ENCODE assay signal across 1 cellular context in the genomic region with DNA sequence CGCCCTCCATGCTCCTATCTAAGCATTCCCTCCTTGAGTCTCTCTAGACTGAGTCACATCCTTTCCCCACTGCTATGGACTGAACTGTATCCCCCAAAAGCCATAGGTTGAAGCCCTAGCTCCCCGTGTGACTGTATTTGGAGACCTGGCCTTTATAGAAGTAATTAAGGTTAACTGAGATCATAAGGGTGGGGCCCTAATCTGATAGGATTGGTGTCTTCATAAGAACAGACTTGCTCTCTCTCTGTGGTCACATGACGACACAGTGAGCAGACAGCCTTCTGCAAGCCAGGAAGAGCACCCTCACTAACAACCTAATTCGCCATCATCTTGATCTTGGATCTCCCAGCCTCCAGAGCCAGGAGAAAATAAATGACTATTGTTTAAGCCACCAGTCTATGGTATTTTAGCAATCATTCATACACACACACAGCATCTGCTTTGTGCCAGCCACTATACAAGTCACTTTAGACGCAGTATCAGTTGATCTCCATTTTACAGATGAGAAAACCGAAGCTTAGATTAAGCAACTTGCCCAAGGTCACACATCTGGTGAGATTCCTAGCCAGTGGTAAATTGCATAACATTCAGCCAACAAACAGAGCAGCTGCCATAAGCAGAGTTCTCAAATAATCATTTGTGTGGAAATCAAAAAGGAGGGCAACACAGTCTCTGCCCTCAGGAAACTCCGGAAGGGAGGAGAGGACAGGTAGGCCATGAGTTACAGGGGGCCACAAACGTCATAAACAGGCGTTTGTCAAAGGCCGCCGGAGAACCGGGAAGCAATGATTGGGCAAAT.
TF ChIP-seq lines count a peak whose summit lies in the region.

No MANE protein-coding gene starts in this region.

TF ChIP-seq in HepG2, 621 proteins besides CTCF, POLR2A, EP300 and RAD21 (continued from another document and continues in another):
- TF ChIP-seq THRA (CRISPR knock-in tag; IDR thresholded peaks at IDR 0.05; ENCODE audit: borderline replicate concordance) = peak; percentile 50; the same call in 1 of the 2 replicates
- no peak for TF ChIP-seq FOXP1 (IDR thresholded peaks at IDR 0.05)
- TF ChIP-seq FOXP1 (CRISPR knock-in tag; IDR thresholded peaks at IDR 0.05) = peak; percentile 44; the same call in 1 of the 2 replicates
- no peak for TF ChIP-seq SOX6 (IDR thresholded peaks at IDR 0.05)
- peak; percentile 50; the same call in 1 of the 2 replicates for TF ChIP-seq SOX6 (CRISPR knock-in tag; IDR thresholded peaks at IDR 0.05)
- peak; percentile 53; the same call in 1 of the 2 replicates for TF ChIP-seq ZKSCAN8 (CRISPR knock-in tag; IDR thresholded peaks at IDR 0.05; ENCODE audit: borderline replicate concordance)
- peak; percentile 81 for TF ChIP-seq NCOA2 (CRISPR knock-in tag; IDR thresholded peaks at IDR 0.05)
- TF ChIP-seq ZNF768 (CRISPR knock-in tag; IDR thresholded peaks at IDR 0.05) = no peak
- no peak for TF ChIP-seq SNRNP70 (IDR thresholded peaks at IDR 0.05; ENCODE audit: low read depth, low read length)
- no peak for TF ChIP-seq ZNF773 (CRISPR knock-in tag; IDR thresholded peaks at IDR 0.05; ENCODE audit: borderline replicate concordance)
- no peak for TF ChIP-seq ZNF557 (CRISPR knock-in tag; IDR thresholded peaks at IDR 0.05)
- peak; percentile 89; the same call in 1 of the 2 replicates for TF ChIP-seq ZNF564 (CRISPR knock-in tag; IDR thresholded peaks at IDR 0.05)
- no peak for TF ChIP-seq GABPB1 (CRISPR knock-in tag; IDR thresholded peaks at IDR 0.05)
- TF ChIP-seq, protein P1, sequence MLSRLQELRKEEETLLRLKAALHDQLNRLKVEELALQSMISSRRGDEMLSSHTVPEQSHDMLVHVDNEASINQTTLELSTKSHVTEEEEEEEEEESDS (CRISPR knock-in tag; IDR thresholded peaks at IDR 0.05; ENCODE audit: borderline replicate concordance) = no peak
- TF ChIP-seq HNRNPK (IDR thresholded peaks at IDR 0.05; ENCODE audit: low read depth, low read length, poor library complexity, severe bottlenecking) = no peak
- no peak for TF ChIP-seq THAP7 (CRISPR knock-in tag; IDR thresholded peaks at IDR 0.05)
- peak; percentile 95; the same call in 1 of the 2 replicates for TF ChIP-seq ZBTB42 (CRISPR knock-in tag; IDR thresholded peaks at IDR 0.05)
- peak; percentile 65 for TF ChIP-seq RARA (CRISPR knock-in tag; IDR thresholded peaks at IDR 0.05)
- peak; percentile 50; the same call in 1 of the 2 replicates for TF ChIP-seq NFIC (IDR thresholded peaks at IDR 0.05; ENCODE audit: low read length)
- TF ChIP-seq ZNF12 (CRISPR knock-in tag; IDR thresholded peaks at IDR 0.05) = peak; percentile 67; the same call in 1 of the 2 replicates
- TF ChIP-seq SAFB2 (CRISPR knock-in tag; IDR thresholded peaks at IDR 0.05; ENCODE audit: borderline replicate concordance, low read depth) = no peak
- TF ChIP-seq XRCC5 (optimal IDR thresholded peaks at IDR 0.05; ENCODE audit: low read length) = no peak
- TF ChIP-seq, protein P2, sequence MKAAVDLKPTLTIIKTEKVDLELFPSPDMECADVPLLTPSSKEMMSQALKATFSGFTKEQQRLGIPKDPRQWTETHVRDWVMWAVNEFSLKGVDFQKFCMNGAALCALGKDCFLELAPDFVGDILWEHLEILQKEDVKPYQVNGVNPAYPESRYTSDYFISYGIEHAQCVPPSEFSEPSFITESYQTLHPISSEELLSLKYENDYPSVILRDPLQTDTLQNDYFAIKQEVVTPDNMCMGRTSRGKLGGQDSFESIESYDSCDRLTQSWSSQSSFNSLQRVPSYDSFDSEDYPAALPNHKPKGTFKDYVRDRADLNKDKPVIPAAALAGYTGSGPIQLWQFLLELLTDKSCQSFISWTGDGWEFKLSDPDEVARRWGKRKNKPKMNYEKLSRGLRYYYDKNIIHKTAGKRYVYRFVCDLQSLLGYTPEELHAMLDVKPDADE (CRISPR knock-in tag; IDR thresholded peaks at IDR 0.05) = no peak
- TF ChIP-seq HMG20B (CRISPR knock-in tag; conservative IDR thresholded peaks at IDR 0.05) = no peak
- TF ChIP-seq, protein P3, sequence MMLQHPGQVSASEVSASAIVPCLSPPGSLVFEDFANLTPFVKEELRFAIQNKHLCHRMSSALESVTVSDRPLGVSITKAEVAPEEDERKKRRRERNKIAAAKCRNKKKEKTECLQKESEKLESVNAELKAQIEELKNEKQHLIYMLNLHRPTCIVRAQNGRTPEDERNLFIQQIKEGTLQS (CRISPR knock-in tag; IDR thresholded peaks at IDR 0.05) = 0 out of 2 replicates have a peak, but pooled peaks have one; percentile 18
- 0 out of 2 replicates have a peak, but pooled peaks have one; percentile 40 for TF ChIP-seq CBFB (CRISPR knock-in tag; IDR thresholded peaks at IDR 0.05)
- TF ChIP-seq, protein P4, sequence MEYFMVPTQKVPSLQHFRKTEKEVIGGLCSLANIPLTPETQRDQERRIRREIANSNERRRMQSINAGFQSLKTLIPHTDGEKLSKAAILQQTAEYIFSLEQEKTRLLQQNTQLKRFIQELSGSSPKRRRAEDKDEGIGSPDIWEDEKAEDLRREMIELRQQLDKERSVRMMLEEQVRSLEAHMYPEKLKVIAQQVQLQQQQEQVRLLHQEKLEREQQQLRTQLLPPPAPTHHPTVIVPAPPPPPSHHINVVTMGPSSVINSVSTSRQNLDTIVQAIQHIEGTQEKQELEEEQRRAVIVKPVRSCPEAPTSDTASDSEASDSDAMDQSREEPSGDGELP (IDR thresholded peaks at IDR 0.05; ENCODE audit: borderline replicate concordance, low read depth) = peak; percentile 58; the same call in 1 of the 2 replicates
- TF ChIP-seq RXRB (CRISPR knock-in tag; IDR thresholded peaks at IDR 0.05; ENCODE audit: borderline replicate concordance) = peak; percentile 49; the same call in 1 of the 2 replicates
- TF ChIP-seq KLF9 (CRISPR knock-in tag; IDR thresholded peaks at IDR 0.05; ENCODE audit: low read depth) = no peak
- TF ChIP-seq ZNF207 (IDR thresholded peaks at IDR 0.05; ENCODE audit: borderline replicate concordance) = no peak
- peak; percentile 28; the same call in 1 of the 2 replicates for TF ChIP-seq SP5 (CRISPR knock-in tag; IDR thresholded peaks at IDR 0.05; ENCODE audit: borderline replicate concordance, low read depth)
- no peak for TF ChIP-seq MIER2 (CRISPR knock-in tag; IDR thresholded peaks at IDR 0.05)
- TF ChIP-seq ARNT2 (CRISPR knock-in tag; IDR thresholded peaks at IDR 0.05; ENCODE audit: low read depth) = no peak
- TF ChIP-seq ARNTL (CRISPR knock-in tag; IDR thresholded peaks at IDR 0.05) = peak; percentile 11; the same call in 1 of the 2 replicates
- TF ChIP-seq ARID5B (CRISPR knock-in tag; IDR thresholded peaks at IDR 0.05) = peak; percentile 82
- 0 out of 2 replicates have a peak, but pooled peaks have one; percentile 23 for TF ChIP-seq NR2C2 (CRISPR knock-in tag; IDR thresholded peaks at IDR 0.05; ENCODE audit: borderline replicate concordance)
- no peak for TF ChIP-seq PRDM4 (CRISPR knock-in tag; IDR thresholded peaks at IDR 0.05; ENCODE audit: borderline replicate concordance)
- peak; percentile 16; the same call in 1 of the 2 replicates for TF ChIP-seq ZNF430 (CRISPR knock-in tag; IDR thresholded peaks at IDR 0.05)
- no peak for TF ChIP-seq HNRNPLL (IDR thresholded peaks at IDR 0.05; ENCODE audit: low read depth, low read length, poor library complexity, severe bottlenecking)
- TF ChIP-seq ADNP (CRISPR knock-in tag; IDR thresholded peaks at IDR 0.05) = peak; percentile 62
- no peak for TF ChIP-seq ZNF274 (CRISPR knock-in tag; IDR thresholded peaks at IDR 0.05)
- no peak for TF ChIP-seq ZNF572 (CRISPR knock-in tag; IDR thresholded peaks at IDR 0.05)
- TF ChIP-seq FOXA1 (IDR thresholded peaks at IDR 0.05) = no peak
- TF ChIP-seq FOXA1 (CRISPR knock-in tag; IDR thresholded peaks at IDR 0.05) = 0 out of 2 replicates have a peak, but pooled peaks have one; percentile 6
- TF ChIP-seq PHF20 (CRISPR knock-in tag; IDR thresholded peaks at IDR 0.05) = no peak
- TF ChIP-seq GABPA (IDR thresholded peaks at IDR 0.05; ENCODE audit: low read depth, low read length) = no peak
- 0 out of 2 replicates have a peak, but pooled peaks have one; percentile 10 for TF ChIP-seq GABPA (CRISPR knock-in tag; IDR thresholded peaks at IDR 0.05; ENCODE audit: low read depth)
- TF ChIP-seq ZKSCAN5 (CRISPR knock-in tag; IDR thresholded peaks at IDR 0.05) = no peak
- no peak for TF ChIP-seq ZNF556 (CRISPR knock-in tag; IDR thresholded peaks at IDR 0.05; ENCODE audit: borderline replicate concordance)
- TF ChIP-seq, protein P5, sequence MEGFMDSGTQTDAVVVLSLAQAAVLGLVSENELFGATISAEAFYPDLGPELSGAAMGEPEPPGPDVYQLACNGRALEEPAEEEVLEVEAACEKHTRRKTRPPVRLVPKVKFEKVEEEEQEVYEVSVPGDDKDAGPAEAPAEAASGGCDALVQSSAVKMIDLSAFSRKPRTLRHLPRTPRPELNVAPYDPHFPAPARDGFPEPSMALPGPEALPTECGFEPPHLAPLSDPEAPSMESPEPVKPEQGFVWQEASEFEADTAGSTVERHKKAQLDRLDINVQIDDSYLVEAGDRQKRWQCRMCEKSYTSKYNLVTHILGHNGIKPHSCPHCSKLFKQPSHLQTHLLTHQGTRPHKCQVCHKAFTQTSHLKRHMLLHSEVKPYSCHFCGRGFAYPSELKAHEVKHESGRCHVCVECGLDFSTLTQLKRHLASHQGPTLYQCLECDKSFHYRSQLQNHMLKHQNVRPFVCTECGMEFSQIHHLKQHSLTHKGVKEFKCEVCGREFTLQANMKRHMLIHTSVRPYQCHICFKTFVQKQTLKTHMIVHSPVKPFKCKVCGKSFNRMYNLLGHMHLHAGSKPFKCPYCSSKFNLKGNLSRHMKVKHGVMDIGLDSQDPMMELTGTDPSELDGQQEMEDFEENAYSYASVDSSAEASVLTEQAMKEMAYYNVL (CRISPR knock-in tag; IDR thresholded peaks at IDR 0.05; ENCODE audit: borderline replicate concordance) = peak; percentile 10; the same call in 1 of the 2 replicates
- TF ChIP-seq ZNF34 (CRISPR knock-in tag; IDR thresholded peaks at IDR 0.05; ENCODE audit: borderline replicate concordance) = peak; percentile 29; the same call in 1 of the 2 replicates
- no peak for TF ChIP-seq ZNF24 (IDR thresholded peaks at IDR 0.05)
- peak in 1 of 2 experiments; percentile 79; a peak in 2 of 4 replicates for TF ChIP-seq ATF4 (CRISPR knock-in tag; IDR thresholded peaks at IDR 0.05)
